In the genomic region with DNA sequence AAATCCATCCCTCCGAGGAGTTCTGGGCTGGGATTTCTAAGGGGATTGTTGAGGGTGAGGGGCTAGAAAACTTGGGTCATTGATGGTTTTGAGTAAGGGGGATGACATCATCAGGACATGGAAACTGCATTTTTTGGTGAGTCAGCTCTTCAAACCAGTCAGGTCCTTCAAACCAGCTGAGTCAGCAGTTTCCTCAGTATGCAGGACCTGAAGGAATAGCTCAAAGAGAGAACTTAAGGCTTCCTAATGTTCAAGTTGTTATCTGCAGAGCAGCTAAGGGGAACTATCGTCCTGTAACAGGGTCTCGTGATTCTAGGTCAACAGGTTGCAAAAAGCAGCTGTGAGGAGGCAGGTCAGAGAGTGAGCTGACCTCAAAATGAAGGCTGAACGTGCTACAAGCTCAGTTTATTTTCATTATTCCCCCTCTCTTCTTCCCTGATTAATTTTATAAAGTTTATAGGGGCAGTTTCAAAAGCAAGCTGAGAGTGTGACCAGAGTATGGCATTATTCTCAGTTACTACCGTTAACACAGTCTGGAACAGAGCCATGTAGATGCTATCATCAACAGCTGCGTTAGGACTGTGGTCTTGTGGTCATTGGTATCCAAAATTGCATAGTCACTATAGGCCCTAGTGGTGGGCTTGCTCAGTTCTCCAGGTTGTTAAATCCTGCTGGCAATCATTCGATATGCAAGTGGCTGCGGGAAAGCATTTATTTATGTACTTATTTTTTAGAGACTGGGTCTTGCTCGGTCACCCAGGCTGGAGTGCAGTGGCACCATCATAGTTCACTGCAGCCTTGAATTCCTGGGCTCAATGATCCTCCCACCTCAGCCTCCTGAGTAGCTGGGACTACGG, we compare ENCODE assay signal across 10 cellular contexts. TPM values are rescaled to one million over a fixed set of nuclear protein-coding genes. Genes with fewer than 3 reads are reported as not detected.
A peak's percentile ranks its signal among the peaks of the same experiment; 100 is the strongest.
DNase-seq lines count a peak whose midpoint lies in the region; ATAC-seq and TF ChIP-seq lines count a peak whose summit lies in the region.
"Had no signal": no experiment of that assay in that cellular context is flagged by ENCODE, and none has a peak within 500 bp of the region (broad histone marks: within the 10 kb centered on the region; RNA-seq: fewer than 3 reads in every experiment).

No MANE protein-coding gene starts in this region.

- DNase-seq in H4 (ENCODE audit: low spot score) (peak; percentile 83), RPMI7951 (ENCODE audit: low read depth) (peak; percentile 92), fibroblast of lung (ENCODE audit: low read depth in 2 of 2) (peak; percentile 79 to 86), cerebellum (ENCODE audit: low spot score) (no peak)
- DNase-seq: activated CD4-positive, alpha-beta T cell treated with anti-CD3 and anti-CD28 coated beads for 4 hours; psoas muscle had no signal

- no peak for ATAC-seq in HG03139 (IDR thresholded peaks at IDR 0.05; ENCODE audit: unreplicated experiment)
- no peak for ATAC-seq in HG02938 (IDR thresholded peaks at IDR 0.05; ENCODE audit: unreplicated experiment)
- no peak for ATAC-seq in GM18907 (IDR thresholded peaks at IDR 0.05; ENCODE audit: unreplicated experiment)
- ATAC-seq: psoas muscle had no signal

- no peak overlapping the region for H3K4me3 ChIP-seq in fibroblast of lung (replicated peaks in 1 of 4; ENCODE audit: control extremely low read depth in 1 of 4, insufficient read depth in 1 of 4, low read depth in 3 of 4, low read length in 4 of 4)
- no peak overlapping the region for H3K4me3 ChIP-seq in skeletal muscle satellite cell (ENCODE audit: low read length)
- H3K4me3 ChIP-seq: psoas muscle had no signal

- H3K4me1 ChIP-seq in fibroblast of lung (ENCODE audit: control insufficient read depth, extremely low read depth, insufficient read depth, low read length) (peaks cover 2% of the 10 kb centered on the region), skeletal muscle satellite cell (ENCODE audit: control insufficient read depth, insufficient read depth, low read length) (peaks cover 12% of the 10 kb centered on the region)
- H3K4me1 ChIP-seq: psoas muscle had no signal

- no peaks in the 10 kb centered on the region for H4K20me1 ChIP-seq in fibroblast of lung (ENCODE audit: control insufficient read depth, extremely low read depth, insufficient read depth, low read length)

- H3K36me3 ChIP-seq in fibroblast of lung (ENCODE audit: control insufficient read depth, insufficient read depth, low read length): no peaks in the 10 kb centered on the region
- no peaks in the 10 kb centered on the region for H3K36me3 ChIP-seq in skeletal muscle satellite cell (ENCODE audit: insufficient read depth, low read length)

- no peak for TF ChIP-seq CTCF in fibroblast of lung (conservative IDR thresholded peaks at IDR 0.05 in 1 of 2, IDR thresholded peaks at IDR 0.05 in 1 of 2; ENCODE audit: low read depth in 1 of 2, low read length in 2 of 2)

- H3K27me3 ChIP-seq in fibroblast of lung (ENCODE audit: control insufficient read depth, insufficient read depth, low read length): no peaks in the 10 kb centered on the region
- H3K27me3 ChIP-seq in skeletal muscle satellite cell (ENCODE audit: control insufficient read depth, insufficient read depth, low read length): no peaks in the 10 kb centered on the region

- H3K4me2 ChIP-seq in fibroblast of lung (ENCODE audit: extremely low read depth, insufficient read depth, low read length): no peak overlapping the region
- peak overlapping the region; percentile 53 for H3K4me2 ChIP-seq in skeletal muscle satellite cell (ENCODE audit: low read length)

- H2AFZ ChIP-seq in fibroblast of lung (ENCODE audit: low read length): no peak overlapping the region

- no peak overlapping the region for H3K27ac ChIP-seq in fibroblast of lung (ENCODE audit: insufficient read depth, low read length)
- H3K27ac ChIP-seq: psoas muscle had no signal

- H3K9ac ChIP-seq in fibroblast of lung (ENCODE audit: insufficient read depth, low read length): no peak overlapping the region
- peak overlapping the region; percentile 0 for H3K9ac ChIP-seq in skeletal muscle satellite cell (ENCODE audit: low read depth, low read length)

- H3K79me2 ChIP-seq in fibroblast of lung (ENCODE audit: control insufficient read depth, insufficient read depth, low read length): no peaks in the 10 kb centered on the region

- H3K9me3 ChIP-seq in fibroblast of lung (ENCODE audit: control insufficient read depth, insufficient read depth, low read depth, low read length): no peaks in the 10 kb centered on the region
- H3K9me3 ChIP-seq in skeletal muscle satellite cell (replicated peaks; ENCODE audit: low read length): no peaks in the 10 kb centered on the region
- H3K9me3 ChIP-seq: psoas muscle had no signal

RNA-seq across cellular contexts. Expression of a gene that starts 10.7 kb away (rescaled TPM):
- 15.5 and 16.7 TPM in 2 replicates for total RNA-seq in H4 (2014; rRNA removed; shearing (Covaris generic))
- total RNA-seq in RPMI7951 (2014; rRNA removed; shearing (Covaris generic)): 27.3 and 35.3 TPM in 2 replicates
- total RNA-seq in fibroblast of lung: 25.9 and 32.9 TPM in 2 replicates
- 13.7 and 16.2 TPM in 2 replicates for polyA plus RNA-seq in fibroblast of lung
- polyA plus RNA-seq in fibroblast of lung (2012): 64.6 and 85.2 TPM in 2 replicates
- polyA minus RNA-seq in fibroblast of lung (ENCODE audit: low replicate concordance): 88.7 and 132 TPM in 2 replicates
- total RNA-seq in skeletal muscle satellite cell (2012; rRNA removed): 9.6 and 18.8 TPM in 2 replicates
- total RNA-seq in cerebellum: 79.0 TPM
